ENCODE assay signal across 1 cellular context in genomic region chr5:34927785-34928184, GRCh38.
TF ChIP-seq lines count a peak whose summit lies in the region.

No MANE protein-coding gene starts in this region.

TF ChIP-seq in WTC11, 78 proteins besides CTCF, POLR2A, EP300 and RAD21 (continued from another document):
- no peak for TF ChIP-seq PREB (CRISPR knock-in tag; IDR thresholded peaks at IDR 0.05; ENCODE audit: borderline replicate concordance)
- TF ChIP-seq TCF7 (CRISPR knock-in tag; IDR thresholded peaks at IDR 0.05; ENCODE audit: low read depth), result no peak
- no peak for TF ChIP-seq E2F4 (CRISPR knock-in tag; IDR thresholded peaks at IDR 0.05; ENCODE audit: borderline replicate concordance, low read depth)
- TF ChIP-seq ATF3 (CRISPR knock-in tag; conservative IDR thresholded peaks at IDR 0.05), result no peak
- TF ChIP-seq RORB (CRISPR knock-in tag; IDR thresholded peaks at IDR 0.05), result no peak
- TF ChIP-seq HMGA2 (CRISPR knock-in tag; IDR thresholded peaks at IDR 0.05), result no peak
- TF ChIP-seq NR2C2 (CRISPR knock-in tag; IDR thresholded peaks at IDR 0.05), result no peak
- TF ChIP-seq MAX (CRISPR knock-in tag; IDR thresholded peaks at IDR 0.05), result no peak
- no peak for TF ChIP-seq GTF2I (CRISPR knock-in tag; conservative IDR thresholded peaks at IDR 0.05)
- TF ChIP-seq SMAD4 (CRISPR knock-in tag; IDR thresholded peaks at IDR 0.05), result no peak
